ENCODE assay signal across 8 cellular contexts in the genomic region with DNA sequence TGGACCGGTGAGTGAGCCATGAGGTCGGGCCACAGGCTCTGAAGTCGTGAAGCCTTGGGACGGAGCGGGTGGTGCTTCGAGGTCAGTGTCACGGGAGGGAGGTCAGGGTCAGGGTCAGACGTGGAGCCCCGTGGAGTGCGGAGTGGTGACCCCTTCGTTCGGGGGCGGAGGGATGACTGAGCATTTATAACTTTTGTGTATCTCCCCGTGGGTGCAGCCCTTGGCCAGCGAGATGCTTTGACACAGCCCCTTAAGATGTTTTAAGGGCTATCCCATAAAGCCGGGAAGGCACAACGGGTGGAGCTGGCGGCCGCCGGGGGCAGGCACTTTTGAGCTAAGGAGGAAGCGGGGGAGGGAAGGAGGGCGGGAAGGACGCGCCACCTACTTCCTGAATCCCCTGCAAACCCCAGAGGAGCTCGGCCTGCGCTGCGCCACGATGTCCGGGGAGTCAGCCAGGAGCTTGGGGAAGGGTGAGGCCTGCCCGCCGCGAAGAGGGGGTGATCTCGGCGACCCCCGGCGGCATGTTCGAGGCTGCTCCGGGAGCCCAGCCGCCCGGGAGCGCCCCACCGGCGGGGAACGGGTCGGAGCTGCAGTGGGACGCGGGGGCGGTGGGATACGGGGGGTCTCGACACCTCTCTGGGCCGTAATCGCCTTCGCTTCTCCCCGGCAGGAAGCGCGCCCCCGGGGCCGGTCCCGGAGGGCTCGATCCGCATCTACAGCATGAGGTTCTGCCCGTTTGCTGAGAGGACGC. TPM values are rescaled to one million over a fixed set of nuclear protein-coding genes. Genes with fewer than 3 reads are reported as not detected.
A peak's percentile ranks its signal among the peaks of the same experiment; 100 is the strongest.
DNase-seq lines count a peak whose midpoint lies in the region; ATAC-seq, FAIRE-seq and TF ChIP-seq lines count a peak whose summit lies in the region.

A gene (plus strand): TSS at position 400 of the 751 bp plus-strand sequence. CDS start 37 bp downstream, at position 437.

- H3K27ac ChIP-seq in HUES48 (ENCODE audit: low read depth, low read length) (peak within 1 kb of the TSS; percentile 84), pancreas (peak within 1 kb of the TSS; percentile 82 to 97 (median 89))

- no peaks in the 10 kb centered on the region for H3K9me3 ChIP-seq in Caco-2
- no peaks in the 10 kb centered on the region for H3K9me3 ChIP-seq in HUES48 (ENCODE audit: control insufficient read depth, insufficient read depth, low read length)
- no peaks in the 10 kb centered on the region for H3K9me3 ChIP-seq in pancreas

- POLR2A ChIA-PET in Caco-2 (lab: Charles Lee), result interaction anchor here (0.5 to 1.7 kb wide), 5 partner anchors 9 to 134 kb away, joined by 3 to 19 read pairs (median 5); a partner anchor contains a TSS

- H3K4me3 Mint-ChIP-seq in Caco-2 (ENCODE audit: unreplicated experiment), result peak within 1 kb of the TSS; percentile 81

- H3K36me3 ChIP-seq in Caco-2 (ENCODE audit: control insufficient read depth, insufficient read depth, low read length) (no peaks in the 10 kb centered on the region), HUES48 (ENCODE audit: control insufficient read depth, insufficient read depth, low read length) (peaks cover 19% of the 10 kb centered on the region), pancreas (peaks cover 0 to 3% (median 0%) of the 10 kb centered on the region in 3 donors)

- H3K4me3 ChIP-seq in Caco-2 (ENCODE audit: low read depth, low read length), result peak within 1 kb of the TSS; percentile 83
- H3K4me3 ChIP-seq in HUES48 (ENCODE audit: low read depth, low read length), result peak within 1 kb of the TSS; percentile 71
- peak within 1 kb of the TSS; percentile 48 to 94 (median 86) for H3K4me3 ChIP-seq in pancreas

- H3K9ac ChIP-seq in HUES48 (ENCODE audit: low read depth, low read length), result peak within 1 kb of the TSS; percentile 64

- WGBS in pancreas, 2 donors, result 0 to 1% methylated on average over 60 to 63 of the region's 63 CpGs

- H3K9me3 Mint-ChIP-seq in Caco-2 (ENCODE audit: unreplicated experiment), result no peaks in the 10 kb centered on the region

- H3K27me3 ChIP-seq in Caco-2 (replicated peaks; ENCODE audit: control insufficient read depth, insufficient read depth, low read length) (no peaks in the 10 kb centered on the region), HUES48 (ENCODE audit: control insufficient read depth, insufficient read depth, low read length) (peaks cover 8% of the 10 kb centered on the region), pancreas (no peaks in the 10 kb centered on the region)

- H3K27ac Mint-ChIP-seq in Caco-2 (ENCODE audit: unreplicated experiment), result peak within 1 kb of the TSS; percentile 73

- DNase-seq in Caco-2 (peak; percentile 71 to 80), T follicular helper cell (ENCODE audit: low read depth) (peak; percentile 31), amniotic epithelial cell (ENCODE audit: low read depth) (peak; percentile 71), cardiac septum (ENCODE audit: low spot score) (peak; percentile 95), pancreas (peak; percentile 63 to 88 (median 78))

- ATAC-seq in GM21360 (IDR thresholded peaks at IDR 0.05; ENCODE audit: unreplicated experiment) (peak; percentile 75), pancreas (peak; percentile 82 to 89 (median 87)), HG03520 (IDR thresholded peaks at IDR 0.05; ENCODE audit: unreplicated experiment) (no peak)

- no TSS peak for BruUV-seq in Caco-2 (replicated peaks; lab: Mats Ljungman, UMichigan)

- no peaks in the 10 kb centered on the region for H3K27me3 Mint-ChIP-seq in Caco-2 (ENCODE audit: insufficient read depth, unreplicated experiment)

- no peak for FAIRE-seq in pancreas (lab: Jason Lieb, UNC)

- H3K4me1 Mint-ChIP-seq in Caco-2 (ENCODE audit: low read depth, unreplicated experiment), result peaks cover 39% of the 10 kb centered on the region

- H3K4me1 ChIP-seq in Caco-2, result peaks cover 47% of the 10 kb centered on the region
- H3K4me1 ChIP-seq in HUES48 (ENCODE audit: control insufficient read depth, insufficient read depth, low read length), result peaks cover 45% of the 10 kb centered on the region
- peaks cover 7 to 25% (median 20%) of the 10 kb centered on the region in 3 donors for H3K4me1 ChIP-seq in pancreas

- intact Hi-C loops in Caco-2 (cut with micrococcal nuclease; ENCODE audit: unreplicated experiment), result loop anchor here (1.0 to 2.0 kb wide), 2 partner anchors 15 to 34 kb away; a partner anchor contains a TSS
- intact Hi-C loops in cardiac septum (cut with DNase I), result loop anchor here (2.0 kb wide), 1 partner anchor 22 kb away; a partner anchor contains a TSS
- intact Hi-C loops in pancreas (cut with DNase I), result no loop called here

- TF ChIP-seq CTCF in Caco-2 (IDR thresholded peaks at IDR 0.05; ENCODE audit: insufficient read depth in 1 of 2, low read depth in 1 of 2, low read length in 1 of 2, severe bottlenecking in 1 of 2, unreplicated experiment in 1 of 2) (peak in 1 of 2 experiments; percentile 1), pancreas (IDR thresholded peaks at IDR 0.05) (no peak)

- H3K36me3 Mint-ChIP-seq in Caco-2 (ENCODE audit: insufficient read depth, unreplicated experiment), result peaks cover 31% of the 10 kb centered on the region

- CTCF ChIA-PET in Caco-2 (lab: Charles Lee), result interaction anchor here (0.7 to 3.3 kb wide), 2 partner anchors 9 to 133 kb away, joined by 3 to 14 read pairs; a partner anchor contains a TSS

RNA-seq across cellular contexts. Expression of the gene that starts here (rescaled TPM):
- total RNA-seq in Caco-2 (2022), result 167 and 182 TPM in 2 replicates
- total RNA-seq in cardiac septum, result 209 TPM
- total RNA-seq in pancreas, result 10 to 100 TPM; 22.7 to 52.1 (median 36.6) TPM
- polyA plus RNA-seq in pancreas, result 10 to 100 TPM; 66.6 to 76.0 TPM

Comparison
In these comparisons a context has a peak if more than half of its experiments do, and no peak if none do; other contexts are left out.
1. DNase-seq: peak in every context shown above with its lines; median percentile 95 in cardiac septum; 78 in pancreas; 76 in Caco-2; 71 in amniotic epithelial cell; 31 in T follicular helper cell.
2. intact Hi-C loops: an anchor here in Caco-2 (1.0 to 2.0 kb wide) and cardiac septum (2.0 kb wide); none called in pancreas.